Comparison of ENCODE assay signal across 9 cellular contexts in genomic region chr15:58758141-58758540, GRCh38. TPM values are rescaled to one million over a fixed set of nuclear protein-coding genes. Genes with fewer than 3 reads are reported as not detected.
DNase-seq lines count a peak whose midpoint lies in the region; ATAC-seq and TF ChIP-seq lines count a peak whose summit lies in the region.
"Had no signal": no experiment of that assay in that cellular context is flagged by ENCODE, and none has a peak within 500 bp of the region (broad histone marks: within the 10 kb centered on the region; RNA-seq: fewer than 3 reads in every experiment).

No MANE protein-coding gene starts in this region.

- peaks cover 1% of the 10 kb centered on the region for H3K4me1 Mint-ChIP-seq in osteocyte (ENCODE audit: unreplicated experiment)

- no peaks in the 10 kb centered on the region for H3F3A ChIP-seq in OCI-LY1 (ENCODE audit: insufficient read depth, low read length)

- H4K20me1 ChIP-seq in OCI-LY1 (ENCODE audit: insufficient read depth, low read length) = no peaks in the 10 kb centered on the region

- peak overlapping the region; percentile 3 for H3K27ac ChIP-seq in OCI-LY1 (ENCODE audit: low read depth, low read length, poor library complexity, severe bottlenecking)

- H3K9me3 ChIP-seq in OCI-LY1 (ENCODE audit: low read length) = no peaks in the 10 kb centered on the region

- TF ChIP-seq CTCF in GM12873 (IDR thresholded peaks at IDR 0.05; ENCODE audit: insufficient read depth, low read depth, low read length, missing control alignments) = peak; percentile 44
- TF ChIP-seq CTCF in OCI-LY1 (IDR thresholded peaks at IDR 0.05; ENCODE audit: low read length) = peak; percentile 64
- peak; percentile 52 for TF ChIP-seq CTCF in osteocyte (IDR thresholded peaks at IDR 0.05)

- no peaks in the 10 kb centered on the region for H3K9me2 ChIP-seq in OCI-LY1 (ENCODE audit: low read depth, low read length)

- no peaks in the 10 kb centered on the region for H3K79me2 ChIP-seq in OCI-LY1 (ENCODE audit: insufficient read depth, low read length)

- H3K4me2 ChIP-seq in OCI-LY1 (ENCODE audit: low read length) = no peak overlapping the region

- H3K9me3 Mint-ChIP-seq in osteocyte (ENCODE audit: unreplicated experiment) = no peaks in the 10 kb centered on the region

- no peaks in the 10 kb centered on the region for H3K27me3 ChIP-seq in OCI-LY1 (ENCODE audit: insufficient read depth, low read length)

- H3K36me3 ChIP-seq in OCI-LY1 (ENCODE audit: insufficient read depth, low read length) = no peaks in the 10 kb centered on the region

- H3K9ac ChIP-seq in OCI-LY1 (ENCODE audit: low read length) = no peak overlapping the region

- peaks cover 29% of the 10 kb centered on the region for H3K4me1 ChIP-seq in OCI-LY1 (ENCODE audit: insufficient read depth, low read length, severe bottlenecking)

- no peaks in the 10 kb centered on the region for H3K36me3 Mint-ChIP-seq in osteocyte (ENCODE audit: unreplicated experiment)

- peak; percentile 39 for DNase-seq in fibroblast of gingiva (ENCODE audit: low read depth)
- no peak for DNase-seq in osteocyte (ENCODE audit: extremely low spot score, unreplicated experiment)
- no peak for DNase-seq in NCI-H510A treated with DMSO at 0.1 percent for 48 hours (lab: John Stamatoyannopoulos, UW)
- DNase-seq in NCI-H82 (lab: John Stamatoyannopoulos, UW) = no peak
- DNase-seq: activated CD4-positive, alpha-beta T cell treated with anti-CD3 and anti-CD28 coated beads, Interleukin-2, amount 50 U/mL, for 48 hours; H7 had no signal

- ATAC-seq in HG02588 (IDR thresholded peaks at IDR 0.05; ENCODE audit: unreplicated experiment) = no peak

- no peak overlapping the region for H3K4me3 Mint-ChIP-seq in osteocyte (ENCODE audit: unreplicated experiment)

- no peak overlapping the region for H3K27ac Mint-ChIP-seq in osteocyte (ENCODE audit: unreplicated experiment)

- H2AFZ ChIP-seq in OCI-LY1 (ENCODE audit: low read length) = no peak overlapping the region

- no peak overlapping the region for H3K4me3 ChIP-seq in OCI-LY1 (ENCODE audit: low read depth, low read length, poor library complexity, severe bottlenecking)

- peaks cover 6% of the 10 kb centered on the region for H3K27me3 Mint-ChIP-seq in osteocyte (ENCODE audit: unreplicated experiment)

RNA-seq across cellular contexts. Expression of gene ADAM10, which starts 8.6 kb away (rescaled TPM):
- 169 and 175 TPM in 2 replicates for total RNA-seq in osteocyte

RNA-seq across cellular contexts. Expression of gene MINDY2, which starts 13.0 kb away (rescaled TPM):
- 15.1 and 18.6 TPM in 2 replicates for total RNA-seq in osteocyte
